In the genomic region with DNA sequence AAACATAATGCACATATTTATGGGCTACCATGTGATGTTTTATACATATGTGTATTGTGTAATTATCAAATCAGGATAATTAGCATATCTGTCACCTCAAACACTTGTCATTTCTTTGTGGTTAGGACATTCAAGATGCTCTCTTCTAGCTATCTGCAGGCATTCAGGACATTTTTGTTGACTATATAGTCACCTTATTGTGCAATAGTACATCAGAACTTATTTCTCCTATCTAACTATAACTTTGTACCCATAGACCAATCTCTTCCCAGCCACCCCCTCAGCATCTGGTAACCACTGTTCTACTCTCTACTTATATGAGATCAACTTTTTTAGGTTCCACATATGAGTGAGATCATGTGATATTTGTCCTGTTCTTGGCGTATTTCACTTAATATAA, we compare ENCODE assay signal across 31 cellular contexts.
"Had no signal": no experiment of that assay in that cellular context is flagged by ENCODE, and none has a peak within 500 bp of the region (broad histone marks: within the 10 kb centered on the region; RNA-seq: fewer than 3 reads in every experiment).

No MANE protein-coding gene starts in this region.

- H3K36me3 ChIP-seq: colonic mucosa had no signal

- DNase-seq: activated B cell treated with CpG ODN at 0.5 μM for 24 hours; activated CD4-positive, alpha-beta T cell treated with anti-CD3 and anti-CD28 coated beads for 48 hours; activated CD4-positive, alpha-beta T cell treated with anti-CD3 and anti-CD28 coated beads, Interleukin-2, amount 50 U/mL, for 1 hour; activated CD4-positive, alpha-beta T cell treated with anti-CD3 and anti-CD28 coated beads, Interleukin-2, amount 50 U/mL, for 48 hours; activated CD8-positive, alpha-beta memory T cell treated with anti-CD3 and anti-CD28 coated beads for 24 hours; activated CD8-positive, alpha-beta T cell treated with anti-CD3 and anti-CD28 coated beads for 36 hours; activated effector memory CD4-positive, alpha-beta T cell treated with Interleukin-2 at 50 U/mL for 16 hours; activated gamma-delta T cell treated with Interleukin-2 at 50 U/mL for 16 hours; activated naive CD4-positive, alpha-beta T cell treated with anti-CD3 and anti-CD28 coated beads, Interleukin-2, amount 50 U/mL, for 16 hours; activated naive CD4-positive, alpha-beta T cell treated with Interleukin-2 at 50 U/mL for 16 hours; activated T-cell treated with anti-CD3 and anti-CD28 coated beads, Interleukin-2, amount 50 U/mL, for 4 hours; adrenal gland; amygdala; aorta; central memory CD4-positive, alpha-beta T cell; cerebellar nuclear complex; colonic mucosa; effector CD8-positive, alpha-beta T cell; foreskin fibroblast; head of caudate nucleus; T-helper 1 cell; T-helper 17 cell; T1000; WERI-Rb-1 had no signal

- H3K4me3 ChIP-seq: adrenal gland, breast epithelium, cardiac muscle cell, colonic mucosa had no signal

- H3K4me1 ChIP-seq: adrenal gland, breast epithelium, colonic mucosa had no signal

- H3K27ac ChIP-seq: adrenal gland, breast epithelium, cardiac muscle cell, colonic mucosa, WERI-Rb-1 had no signal

- H3K27me3 ChIP-seq: adrenal gland, breast epithelium, cardiac muscle cell, colonic mucosa had no signal

- ATAC-seq: activated CD4-positive, CD25-positive, alpha-beta regulatory T cell treated with anti-CD3 and anti-CD28 coated beads, Interleukin-2, amount 50 U/mL, for 24 hours; activated CD8-positive, alpha-beta T cell treated with anti-CD3 and anti-CD28 coated beads for 36 hours; activated T-cell treated with anti-CD3 and anti-CD28 coated beads, Interleukin-2, amount 50 U/mL, for 4 hours; activated T-helper 17 cell treated with anti-CD3 and anti-CD28 coated beads, Interleukin-2, amount 50 U/mL, for 72 hours; esophagus mucosa; T-helper 17 cell had no signal

- FAIRE-seq: endometrium, frontal cortex had no signal
